ENCODE assay signal across 8 cellular contexts in genomic region chr1:179217943-179218507, GRCh38. TPM values are rescaled to one million over a fixed set of nuclear protein-coding genes. Genes with fewer than 3 reads are reported as not detected.
A peak's percentile ranks its signal among the peaks of the same experiment; 100 is the strongest.
DNase-seq lines count a peak whose midpoint lies in the region; ATAC-seq and TF ChIP-seq lines count a peak whose summit lies in the region.
"Had no signal": no experiment of that assay in that cellular context is flagged by ENCODE, and none has a peak within 500 bp of the region (broad histone marks: within the 10 kb centered on the region; RNA-seq: fewer than 3 reads in every experiment).

No MANE protein-coding gene starts in this region.

- no peaks in the 10 kb centered on the region for H3K27me3 Mint-ChIP-seq in stimulated activated naive B cell treated with anti-CD40 and anti-IgM and Interleukin-4, amounts not matched to agents 10 μg/mL and 1 μg/mL and 100 μg/mL, for 72 hours

- no peak for TF ChIP-seq CTCF in RWPE2 (IDR thresholded peaks at IDR 0.05; ENCODE audit: poor library complexity, severe bottlenecking)
- no peak for TF ChIP-seq CTCF in fibroblast of pulmonary artery (IDR thresholded peaks at IDR 0.05; ENCODE audit: low read length, missing control alignments)

- peak overlapping the region in 1 of 2 donors; percentile 14 for H3K4me3 Mint-ChIP-seq in stimulated activated naive B cell treated with anti-CD40 and anti-IgM and Interleukin-4, amounts not matched to agents 10 μg/mL and 1 μg/mL and 100 μg/mL, for 72 hours

- no peaks in the 10 kb centered on the region for H3K9me3 Mint-ChIP-seq in stimulated activated naive B cell treated with anti-CD40 and anti-IgM and Interleukin-4, amounts not matched to agents 10 μg/mL and 1 μg/mL and 100 μg/mL, for 72 hours

- ATAC-seq in RWPE2 (ENCODE audit: low read depth) = no peak
- peak; percentile 49 to 60 for ATAC-seq in stimulated activated naive B cell treated with anti-CD40 and anti-IgM and Interleukin-4, amounts not matched to agents 10 μg/mL and 1 μg/mL and 100 μg/mL, for 72 hours (replicated peaks)
- ATAC-seq in left colon = no peak
- ATAC-seq in HG03469 (IDR thresholded peaks at IDR 0.05; ENCODE audit: unreplicated experiment) = no peak

- no peak overlapping the region for H3K4me3 ChIP-seq in RWPE2 (ENCODE audit: severe bottlenecking)
- no peak overlapping the region for H3K4me3 ChIP-seq in fibroblast of pulmonary artery (replicated peaks; ENCODE audit: low read depth, low read length)

- H3K27me3 ChIP-seq in RWPE2 (ENCODE audit: insufficient read depth, poor library complexity, severe bottlenecking) = no peaks in the 10 kb centered on the region

- DNase-seq in H4 (ENCODE audit: low spot score) (peak; percentile 23), RWPE2 (ENCODE audit: low spot score) (no peak), fibroblast of pulmonary artery (ENCODE audit: low read depth) (peak; percentile 76), left colon (no peak), middle frontal gyrus (ENCODE audit: extremely low spot score, low spot score) (no peak)
- DNase-seq in stimulated activated naive B cell treated with anti-CD40 and anti-IgM and Interleukin-4, amounts not matched to agents 10 μg/mL and 1 μg/mL and 100 μg/mL, for 72 hours = no peak
- DNase-seq: T1000 had no signal

- peaks cover 8 to 12% of the 10 kb centered on the region in 2 donors for H3K36me3 Mint-ChIP-seq in stimulated activated naive B cell treated with anti-CD40 and anti-IgM and Interleukin-4, amounts not matched to agents 10 μg/mL and 1 μg/mL and 100 μg/mL, for 72 hours

- H3K27ac ChIP-seq in RWPE2 (ENCODE audit: poor library complexity, severe bottlenecking) = peak overlapping the region; percentile 14

- H3K4me1 Mint-ChIP-seq in stimulated activated naive B cell treated with anti-CD40 and anti-IgM and Interleukin-4, amounts not matched to agents 10 μg/mL and 1 μg/mL and 100 μg/mL, for 72 hours = peaks cover 10 to 43% of the 10 kb centered on the region in 2 donors

- intact Hi-C loops in left colon (cut with DNase I, micrococcal nuclease) = no loop called here

- peaks cover 6% of the 10 kb centered on the region for H3K4me1 ChIP-seq in RWPE2 (ENCODE audit: insufficient read depth, poor library complexity, severe bottlenecking)

- peak overlapping the region; percentile 84 for H3K27ac Mint-ChIP-seq in stimulated activated naive B cell treated with anti-CD40 and anti-IgM and Interleukin-4, amounts not matched to agents 10 μg/mL and 1 μg/mL and 100 μg/mL, for 72 hours

- H3K36me3 ChIP-seq in RWPE2 (ENCODE audit: low read depth) = peaks cover 26% of the 10 kb centered on the region

- no peaks in the 10 kb centered on the region for H3K9me3 ChIP-seq in RWPE2 (ENCODE audit: severe bottlenecking)

RNA-seq across cellular contexts. Expression of gene ABL2, which starts 11.5 kb away (rescaled TPM):
- 9.2 and 12.8 TPM in 2 replicates for total RNA-seq in H4 (2014; rRNA removed; shearing (Covaris generic))
- 10 to 100 TPM in 1 of 2 donors, 1 to 10 TPM in 1; 9.6 to 11.1 TPM for total RNA-seq in left colon

Comparison
In these comparisons a context has a peak if more than half of its experiments do, and no peak if none do; other contexts are left out.
1. DNase-seq: peak in H4 (single experiment) and fibroblast of pulmonary artery (single experiment); none in RWPE2 (single experiment), stimulated activated naive B cell treated with anti-CD40 and anti-IgM and Interleukin-4, amounts not matched to agents 10 μg/mL and 1 μg/mL and 100 μg/mL, for 72 hours (single experiment), left colon (0 of 2) and middle frontal gyrus (single experiment).
2. ATAC-seq: peak in stimulated activated naive B cell treated with anti-CD40 and anti-IgM and Interleukin-4, amounts not matched to agents 10 μg/mL and 1 μg/mL and 100 μg/mL, for 72 hours (2 of 2); none in RWPE2 (single experiment), left colon (single experiment) and HG03469 (single experiment).